ENCODE assay signal across 1 cellular context in genomic region chr1:3249846-3250501, GRCh38.
TF ChIP-seq lines count a peak whose summit lies in the region.

No MANE protein-coding gene starts in this region.

TF ChIP-seq in HepG2, 621 proteins besides CTCF, POLR2A, EP300 and RAD21 (continued from another document and continues in another):
- 0 out of 2 replicates have a peak, but pooled peaks have one; percentile 53 for TF ChIP-seq ZMAT3 (CRISPR knock-in tag; conservative IDR thresholded peaks at IDR 0.05)
- TF ChIP-seq ZNF484 (CRISPR knock-in tag; IDR thresholded peaks at IDR 0.05; ENCODE audit: borderline replicate concordance, low read depth), result no peak
- no peak for TF ChIP-seq ZSCAN9 (CRISPR knock-in tag; IDR thresholded peaks at IDR 0.05; ENCODE audit: borderline replicate concordance)
- TF ChIP-seq HNRNPL (IDR thresholded peaks at IDR 0.05; ENCODE audit: low read depth, low read length), result peak; percentile 93
- no peak for TF ChIP-seq ZBTB42 (CRISPR knock-in tag; IDR thresholded peaks at IDR 0.05)
- no peak for TF ChIP-seq ARID2 (CRISPR knock-in tag; IDR thresholded peaks at IDR 0.05; ENCODE audit: borderline replicate concordance)
- TF ChIP-seq MAFK (conservative IDR thresholded peaks at IDR 0.05 in 1 of 2, IDR thresholded peaks at IDR 0.05 in 1 of 2; ENCODE audit: low read length in 2 of 2), result no peak
- TF ChIP-seq CEBPB (IDR thresholded peaks at IDR 0.05; ENCODE audit: borderline replicate concordance, low read depth, low read length), result no peak
- peak; percentile 45; the same call in 1 of the 2 replicates for TF ChIP-seq SOX13 (IDR thresholded peaks at IDR 0.05)
- TF ChIP-seq SOX13 (CRISPR knock-in tag; conservative IDR thresholded peaks at IDR 0.05 in 1 of 2, IDR thresholded peaks at IDR 0.05 in 1 of 2), result peak in 1 of 2 experiments; percentile 31; a peak in 1 of 4 replicates
- no peak for TF ChIP-seq SOX6 (IDR thresholded peaks at IDR 0.05)
- TF ChIP-seq SOX6 (CRISPR knock-in tag; IDR thresholded peaks at IDR 0.05), result peak; percentile 60
- TF ChIP-seq PRPF4 (IDR thresholded peaks at IDR 0.05; ENCODE audit: low read depth, low read length, poor library complexity, severe bottlenecking), result no peak
- TF ChIP-seq, protein P1, sequence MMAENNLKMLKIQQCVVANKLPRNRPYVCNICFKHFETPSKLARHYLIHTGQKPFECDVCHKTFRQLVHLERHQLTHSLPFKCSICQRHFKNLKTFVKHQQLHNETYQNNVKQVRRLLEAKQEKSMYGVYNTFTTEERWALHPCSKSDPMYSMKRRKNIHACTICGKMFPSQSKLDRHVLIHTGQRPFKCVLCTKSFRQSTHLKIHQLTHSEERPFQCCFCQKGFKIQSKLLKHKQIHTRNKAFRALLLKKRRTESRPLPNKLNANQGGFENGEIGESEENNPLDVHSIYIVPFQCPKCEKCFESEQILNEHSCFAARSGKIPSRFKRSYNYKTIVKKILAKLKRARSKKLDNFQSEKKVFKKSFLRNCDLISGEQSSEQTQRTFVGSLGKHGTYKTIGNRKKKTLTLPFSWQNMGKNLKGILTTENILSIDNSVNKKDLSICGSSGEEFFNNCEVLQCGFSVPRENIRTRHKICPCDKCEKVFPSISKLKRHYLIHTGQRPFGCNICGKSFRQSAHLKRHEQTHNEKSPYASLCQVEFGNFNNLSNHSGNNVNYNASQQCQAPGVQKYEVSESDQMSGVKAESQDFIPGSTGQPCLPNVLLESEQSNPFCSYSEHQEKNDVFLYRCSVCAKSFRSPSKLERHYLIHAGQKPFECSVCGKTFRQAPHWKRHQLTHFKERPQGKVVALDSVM (CRISPR knock-in tag; IDR thresholded peaks at IDR 0.05), result no peak
- no peak for TF ChIP-seq ZNF576 (CRISPR knock-in tag; IDR thresholded peaks at IDR 0.05)
- TF ChIP-seq, protein P2, sequence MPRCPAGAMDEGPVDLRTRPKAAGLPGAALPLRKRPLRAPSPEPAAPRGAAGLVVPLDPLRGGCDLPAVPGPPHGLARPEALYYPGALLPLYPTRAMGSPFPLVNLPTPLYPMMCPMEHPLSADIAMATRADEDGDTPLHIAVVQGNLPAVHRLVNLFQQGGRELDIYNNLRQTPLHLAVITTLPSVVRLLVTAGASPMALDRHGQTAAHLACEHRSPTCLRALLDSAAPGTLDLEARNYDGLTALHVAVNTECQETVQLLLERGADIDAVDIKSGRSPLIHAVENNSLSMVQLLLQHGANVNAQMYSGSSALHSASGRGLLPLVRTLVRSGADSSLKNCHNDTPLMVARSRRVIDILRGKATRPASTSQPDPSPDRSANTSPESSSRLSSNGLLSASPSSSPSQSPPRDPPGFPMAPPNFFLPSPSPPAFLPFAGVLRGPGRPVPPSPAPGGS (CRISPR knock-in tag; IDR thresholded peaks at IDR 0.05), result no peak
- TF ChIP-seq ZNF329 (CRISPR knock-in tag; IDR thresholded peaks at IDR 0.05; ENCODE audit: low read depth), result no peak
- TF ChIP-seq, protein P3, sequence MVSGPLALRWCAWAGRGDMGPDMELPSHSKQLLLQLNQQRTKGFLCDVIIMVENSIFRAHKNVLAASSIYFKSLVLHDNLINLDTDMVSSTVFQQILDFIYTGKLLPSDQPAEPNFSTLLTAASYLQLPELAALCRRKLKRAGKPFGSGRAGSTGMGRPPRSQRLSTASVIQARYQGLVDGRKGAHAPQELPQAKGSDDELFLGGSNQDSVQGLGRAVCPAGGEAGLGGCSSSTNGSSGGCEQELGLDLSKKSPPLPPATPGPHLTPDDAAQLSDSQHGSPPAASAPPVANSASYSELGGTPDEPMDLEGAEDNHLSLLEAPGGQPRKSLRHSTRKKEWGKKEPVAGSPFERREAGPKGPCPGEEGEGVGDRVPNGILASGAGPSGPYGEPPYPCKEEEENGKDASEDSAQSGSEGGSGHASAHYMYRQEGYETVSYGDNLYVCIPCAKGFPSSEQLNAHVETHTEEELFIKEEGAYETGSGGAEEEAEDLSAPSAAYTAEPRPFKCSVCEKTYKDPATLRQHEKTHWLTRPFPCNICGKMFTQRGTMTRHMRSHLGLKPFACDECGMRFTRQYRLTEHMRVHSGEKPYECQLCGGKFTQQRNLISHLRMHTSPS (CRISPR knock-in tag; IDR thresholded peaks at IDR 0.05; ENCODE audit: low read depth), result peak; percentile 54; the same call in 1 of the 2 replicates
- TF ChIP-seq, protein P4, sequence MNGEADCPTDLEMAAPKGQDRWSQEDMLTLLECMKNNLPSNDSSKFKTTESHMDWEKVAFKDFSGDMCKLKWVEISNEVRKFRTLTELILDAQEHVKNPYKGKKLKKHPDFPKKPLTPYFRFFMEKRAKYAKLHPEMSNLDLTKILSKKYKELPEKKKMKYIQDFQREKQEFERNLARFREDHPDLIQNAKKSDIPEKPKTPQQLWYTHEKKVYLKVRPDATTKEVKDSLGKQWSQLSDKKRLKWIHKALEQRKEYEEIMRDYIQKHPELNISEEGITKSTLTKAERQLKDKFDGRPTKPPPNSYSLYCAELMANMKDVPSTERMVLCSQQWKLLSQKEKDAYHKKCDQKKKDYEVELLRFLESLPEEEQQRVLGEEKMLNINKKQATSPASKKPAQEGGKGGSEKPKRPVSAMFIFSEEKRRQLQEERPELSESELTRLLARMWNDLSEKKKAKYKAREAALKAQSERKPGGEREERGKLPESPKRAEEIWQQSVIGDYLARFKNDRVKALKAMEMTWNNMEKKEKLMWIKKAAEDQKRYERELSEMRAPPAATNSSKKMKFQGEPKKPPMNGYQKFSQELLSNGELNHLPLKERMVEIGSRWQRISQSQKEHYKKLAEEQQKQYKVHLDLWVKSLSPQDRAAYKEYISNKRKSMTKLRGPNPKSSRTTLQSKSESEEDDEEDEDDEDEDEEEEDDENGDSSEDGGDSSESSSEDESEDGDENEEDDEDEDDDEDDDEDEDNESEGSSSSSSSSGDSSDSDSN (CRISPR knock-in tag; IDR thresholded peaks at IDR 0.05), result peak; percentile 37
- TF ChIP-seq EZH2 (conservative IDR thresholded peaks at IDR 0.05; ENCODE audit: low read depth, low read length), result no peak
- no peak for TF ChIP-seq AFF4 (CRISPR knock-in tag; IDR thresholded peaks at IDR 0.05)
- TF ChIP-seq SP5 (CRISPR knock-in tag; IDR thresholded peaks at IDR 0.05; ENCODE audit: borderline replicate concordance, low read depth), result peak; percentile 72
- peak; percentile 89 for TF ChIP-seq RARA (CRISPR knock-in tag; IDR thresholded peaks at IDR 0.05)
- TF ChIP-seq KMT2B (CRISPR knock-in tag; IDR thresholded peaks at IDR 0.05), result no peak
- TF ChIP-seq TCF7 (IDR thresholded peaks at IDR 0.05; ENCODE audit: low read depth), result 0 out of 2 replicates have a peak, but pooled peaks have one; percentile 39
- peak; percentile 42; the same call in 1 of the 2 replicates for TF ChIP-seq RFX3 (CRISPR knock-in tag; IDR thresholded peaks at IDR 0.05)
- peak; percentile 87; the same call in 1 of the 2 replicates for TF ChIP-seq ZBTB7B (CRISPR knock-in tag; IDR thresholded peaks at IDR 0.05)
- TF ChIP-seq ZNF564 (CRISPR knock-in tag; IDR thresholded peaks at IDR 0.05), result 0 out of 2 replicates have a peak, but pooled peaks have one; percentile 7
- TF ChIP-seq BCL6 (CRISPR knock-in tag; IDR thresholded peaks at IDR 0.05), result peak; percentile 70; the same call in 1 of the 2 replicates
- TF ChIP-seq ZNF780A (CRISPR knock-in tag; IDR thresholded peaks at IDR 0.05), result no peak
- no peak for TF ChIP-seq FOXJ3 (CRISPR knock-in tag; IDR thresholded peaks at IDR 0.05; ENCODE audit: borderline replicate concordance)
- TF ChIP-seq PTBP1 (IDR thresholded peaks at IDR 0.05; ENCODE audit: low read depth, low read length, poor library complexity, severe bottlenecking), result no peak
- TF ChIP-seq ZNF3 (CRISPR knock-in tag; IDR thresholded peaks at IDR 0.05), result no peak
- TF ChIP-seq ATF7-NPFF (CRISPR knock-in tag; IDR thresholded peaks at IDR 0.05; ENCODE audit: low read depth), result no peak
- no peak; the same call in 1 of the 2 replicates for TF ChIP-seq TAF1 (CRISPR knock-in tag; IDR thresholded peaks at IDR 0.05)
- no peak for TF ChIP-seq MNT (IDR thresholded peaks at IDR 0.05)
- no peak for TF ChIP-seq MBD4 (IDR thresholded peaks at IDR 0.05; ENCODE audit: borderline replicate concordance, low read length)
- TF ChIP-seq, protein P5, sequence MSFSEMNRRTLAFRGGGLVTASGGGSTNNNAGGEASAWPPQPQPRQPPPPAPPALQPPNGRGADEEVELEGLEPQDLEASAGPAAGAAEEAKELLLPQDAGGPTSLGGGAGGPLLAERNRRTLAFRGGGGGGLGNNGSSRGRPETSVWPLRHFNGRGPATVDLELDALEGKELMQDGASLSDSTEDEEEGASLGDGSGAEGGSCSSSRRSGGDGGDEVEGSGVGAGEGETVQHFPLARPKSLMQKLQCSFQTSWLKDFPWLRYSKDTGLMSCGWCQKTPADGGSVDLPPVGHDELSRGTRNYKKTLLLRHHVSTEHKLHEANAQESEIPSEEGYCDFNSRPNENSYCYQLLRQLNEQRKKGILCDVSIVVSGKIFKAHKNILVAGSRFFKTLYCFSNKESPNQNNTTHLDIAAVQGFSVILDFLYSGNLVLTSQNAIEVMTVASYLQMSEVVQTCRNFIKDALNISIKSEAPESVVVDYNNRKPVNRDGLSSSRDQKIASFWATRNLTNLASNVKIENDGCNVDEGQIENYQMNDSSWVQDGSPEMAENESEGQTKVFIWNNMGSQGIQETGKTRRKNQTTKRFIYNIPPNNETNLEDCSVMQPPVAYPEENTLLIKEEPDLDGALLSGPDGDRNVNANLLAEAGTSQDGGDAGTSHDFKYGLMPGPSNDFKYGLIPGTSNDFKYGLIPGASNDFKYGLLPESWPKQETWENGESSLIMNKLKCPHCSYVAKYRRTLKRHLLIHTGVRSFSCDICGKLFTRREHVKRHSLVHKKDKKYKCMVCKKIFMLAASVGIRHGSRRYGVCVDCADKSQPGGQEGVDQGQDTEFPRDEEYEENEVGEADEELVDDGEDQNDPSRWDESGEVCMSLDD (CRISPR knock-in tag; IDR thresholded peaks at IDR 0.05; ENCODE audit: borderline replicate concordance), result no peak
- TF ChIP-seq PCBP1 (IDR thresholded peaks at IDR 0.05; ENCODE audit: borderline replicate concordance, low read depth, low read length), result 0 out of 2 replicates have a peak, but pooled peaks have one; percentile 33
- no peak for TF ChIP-seq KAT7 (CRISPR knock-in tag; IDR thresholded peaks at IDR 0.05; ENCODE audit: borderline replicate concordance)
- 0 out of 2 replicates have a peak, but pooled peaks have one; percentile 9 for TF ChIP-seq ZNF274 (CRISPR knock-in tag; IDR thresholded peaks at IDR 0.05)
- TF ChIP-seq HHEX (CRISPR knock-in tag; IDR thresholded peaks at IDR 0.05), result no peak
- no peak for TF ChIP-seq ZNF263 (CRISPR knock-in tag; IDR thresholded peaks at IDR 0.05)
- TF ChIP-seq ZNF572 (CRISPR knock-in tag; IDR thresholded peaks at IDR 0.05), result no peak
- no peak for TF ChIP-seq DPF2 (CRISPR knock-in tag; IDR thresholded peaks at IDR 0.05; ENCODE audit: borderline replicate concordance, low read depth)
- no peak for TF ChIP-seq ZNF12 (CRISPR knock-in tag; IDR thresholded peaks at IDR 0.05)
- TF ChIP-seq ZNF652 (CRISPR knock-in tag; IDR thresholded peaks at IDR 0.05; ENCODE audit: borderline replicate concordance, low read depth), result no peak
- no peak for TF ChIP-seq ZNF563 (CRISPR knock-in tag; IDR thresholded peaks at IDR 0.05)
- no peak for TF ChIP-seq FOXA3 (CRISPR knock-in tag; IDR thresholded peaks at IDR 0.05)
- peak; percentile 92 for TF ChIP-seq MTA1 (CRISPR knock-in tag; IDR thresholded peaks at IDR 0.05; ENCODE audit: borderline replicate concordance)
- peak; percentile 49; the same call in 1 of the 2 replicates for TF ChIP-seq HOXA9 (CRISPR knock-in tag; IDR thresholded peaks at IDR 0.05; ENCODE audit: borderline replicate concordance)
